Comparison of ENCODE assay signal across 12 cellular contexts in genomic region chr22:19457828-19458428, GRCh38. TPM values are rescaled to one million over a fixed set of nuclear protein-coding genes. Genes with fewer than 3 reads are reported as not detected.
DNase-seq lines count a peak whose midpoint lies in the region; TF ChIP-seq lines count a peak whose summit lies in the region.
"Had no signal": no experiment of that assay in that cellular context is flagged by ENCODE, and none has a peak within 500 bp of the region (broad histone marks: within the 10 kb centered on the region; RNA-seq: fewer than 3 reads in every experiment).

No MANE protein-coding gene starts in this region.

- H3K9me3 ChIP-seq in neuronal stem cell (replicated peaks in 1 of 2; ENCODE audit: control insufficient read depth in 2 of 2, insufficient read depth in 1 of 2, low read depth in 1 of 2, low read length in 2 of 2), result no peaks in the 10 kb centered on the region
- H3K9me3 ChIP-seq: Caco-2 had no signal

- H2AK5ac ChIP-seq in neuronal stem cell (ENCODE audit: low read depth, low read length), result no peak overlapping the region

- H3K14ac ChIP-seq in neuronal stem cell (ENCODE audit: low read length), result no peak overlapping the region

- peak overlapping the region; percentile 11; the same call in 1 of the 2 replicates for H3K27ac ChIP-seq in RWPE1
- no peak overlapping the region for H3K27ac ChIP-seq in neuronal stem cell (replicated peaks; ENCODE audit: low read length)
- H3K27ac ChIP-seq: HL-60 had no signal

- peak overlapping the region; percentile 51 for H3K9ac ChIP-seq in neuronal stem cell (ENCODE audit: low read depth, low read length, poor library complexity)

- H3K4me2 ChIP-seq in neuronal stem cell (ENCODE audit: insufficient read depth, low read length, poor library complexity, severe bottlenecking), result no peak overlapping the region
- H3K4me2 ChIP-seq: GM23338 had no signal

- no peaks in the 10 kb centered on the region for H3K27me3 ChIP-seq in neuronal stem cell (ENCODE audit: control insufficient read depth in 3 of 3, insufficient read depth in 3 of 3, low read depth in 1 of 3, low read length in 3 of 3)

- H4K8ac ChIP-seq in neuronal stem cell (ENCODE audit: low read depth, low read length), result no peak overlapping the region

- no peak overlapping the region for H2BK15ac ChIP-seq in neuronal stem cell (ENCODE audit: low read length)

- H3K23ac ChIP-seq in neuronal stem cell (ENCODE audit: low read depth, low read length, poor library complexity), result peak overlapping the region; percentile 5

- CTCF ChIA-PET in RWPE1 (lab: Yijun Ruan, JAX), result no interaction called here

- H2AFZ ChIP-seq in neuronal stem cell (ENCODE audit: low read length), result no peak overlapping the region
- H2AFZ ChIP-seq: GM23338 had no signal

- no peak for TF ChIP-seq CTCF in RWPE1 (conservative IDR thresholded peaks at IDR 0.05; ENCODE audit: low read depth)

- WGBS in neuronal stem cell (ENCODE audit: extremely low coverage in 2 of 2, insufficient read length in 2 of 2, insufficient replicate concordance in 1 of 2), 2 donors, result no CpG with 5 or more reads among the region's 8 CpGs

- no peak overlapping the region for H2BK120ac ChIP-seq in neuronal stem cell (ENCODE audit: low read depth, low read length)

- POLR2A ChIA-PET in RWPE1 (lab: Yijun Ruan, JAX; ENCODE audit: low non-redundant PET), result no interaction called here

- no peaks in the 10 kb centered on the region for H3K79me1 ChIP-seq in neuronal stem cell (ENCODE audit: low read depth, low read length)

- no peak overlapping the region for H2BK12ac ChIP-seq in neuronal stem cell (ENCODE audit: low read length)

- no peaks in the 10 kb centered on the region for H3K4me1 ChIP-seq in neuronal stem cell (ENCODE audit: control insufficient read depth in 2 of 2, insufficient read depth in 1 of 2, low read depth in 1 of 2, low read length in 2 of 2)
- H3K4me1 ChIP-seq: Caco-2 had no signal

- peak overlapping the region in 1 of 2 donors; percentile 37 for H3K4me3 ChIP-seq in neuronal stem cell (ENCODE audit: low read length in 2 of 2)
- H3K4me3 ChIP-seq: GM23338 had no signal

- H3K18ac ChIP-seq in neuronal stem cell (ENCODE audit: low read length), result no peak overlapping the region

- DNase-seq in activated effector memory CD4-positive, alpha-beta T cell treated with anti-CD3 and anti-CD28 coated beads, Interleukin-2, amount 50 U/mL, for 16 hours, result peak; percentile 56
- DNase-seq in activated effector memory CD4-positive, alpha-beta T cell treated with Interleukin-2 at 50 U/mL for 16 hours, result no peak
- DNase-seq in RWPE1 (ENCODE audit: low spot score) (no peak), neuronal stem cell (ENCODE audit: low spot score) (no peak), ureter (ENCODE audit: low spot score) (no peak), NCI-H2227 (lab: John Stamatoyannopoulos, UW; ENCODE audit: unreplicated experiment) (no peak)
- DNase-seq: C1 segment of cervical spinal cord; Caco-2; CD4-positive, CD25-positive, alpha-beta regulatory T cell; HCEC 1CT had no signal

- H2BK5ac ChIP-seq in neuronal stem cell (ENCODE audit: low read length), result no peak overlapping the region

- H3K4ac ChIP-seq in neuronal stem cell (ENCODE audit: low read length), result no peak overlapping the region

- no peak overlapping the region for H4K91ac ChIP-seq in neuronal stem cell (ENCODE audit: low read depth, low read length, poor library complexity)

- H3K36me3 ChIP-seq in neuronal stem cell (replicated peaks in 1 of 2; ENCODE audit: control insufficient read depth in 2 of 2, insufficient read depth in 2 of 2, low read length in 2 of 2), result peaks cover 40 to 91% of the 10 kb centered on the region in 2 donors

RNA-seq across cellular contexts. Expression of gene C22orf39, which starts 10.4 kb away (rescaled TPM):
- 46.6 TPM for polyA plus RNA-seq in neuronal stem cell (2013, experiment 1 of 2)
- 48.5 TPM for polyA plus RNA-seq in neuronal stem cell (2013, experiment 2 of 2)
- total RNA-seq in ureter, result 31.5 TPM

RNA-seq across cellular contexts. Expression of gene UFD1, which starts 21.1 kb away (rescaled TPM):
- 62.6 TPM for polyA plus RNA-seq in neuronal stem cell (2013, experiment 1 of 2)
- 57.2 TPM for polyA plus RNA-seq in neuronal stem cell (2013, experiment 2 of 2)
- 47.6 TPM for total RNA-seq in ureter

RNA-seq across cellular contexts. Expression of gene CDC45, which starts 21.8 kb away (rescaled TPM):
- 17.8 TPM for polyA plus RNA-seq in neuronal stem cell (2013, experiment 1 of 2)
- 18.0 TPM for polyA plus RNA-seq in neuronal stem cell (2013, experiment 2 of 2)
- total RNA-seq in ureter, result 1.1 TPM

RNA-seq across cellular contexts. Expression of gene MRPL40, which starts 25.6 kb away (rescaled TPM):
- polyA plus RNA-seq in neuronal stem cell (2013, experiment 1 of 2), result 19.6 TPM
- polyA plus RNA-seq in neuronal stem cell (2013, experiment 2 of 2), result 19.7 TPM
- 35.4 TPM for total RNA-seq in ureter

RNA-seq across cellular contexts. Expression of gene HIRA, which starts 26.4 kb away (rescaled TPM):
- polyA plus RNA-seq in neuronal stem cell (2013, experiment 1 of 2), result 21.9 TPM
- 21.6 TPM for polyA plus RNA-seq in neuronal stem cell (2013, experiment 2 of 2)
- 22.6 TPM for total RNA-seq in ureter
